25 cellular contexts compared by ENCODE assay signal in genomic region chr7:51135576-51135975, GRCh38.
"Had no signal": no experiment of that assay in that cellular context is flagged by ENCODE, and none has a peak within 500 bp of the region (broad histone marks: within the 10 kb centered on the region; RNA-seq: fewer than 3 reads in every experiment).

No MANE protein-coding gene starts in this region.

- H3K4me1 Mint-ChIP-seq: mesothelial cell of epicardium, nephron had no signal

- H3K4me1 ChIP-seq: psoas muscle, testis had no signal

- H3K36me3 ChIP-seq: left ventricle myocardium inferior, lower lobe of right lung, tibial nerve, upper lobe of right lung, vagina had no signal

- H3K4me3 Mint-ChIP-seq: memory B cell; mesothelial cell of epicardium; naive B cell; nephron; stimulated activated naive B cell treated with anti-CD40 and anti-IgM and Interleukin-4, amounts not matched to agents 10 μg/mL and 1 μg/mL and 100 μg/mL, for 72 hours; stimulated activated naive CD8-positive, alpha-beta T cell treated with anti-CD3 and anti-CD28 coated beads, Interleukin-15, amount 100 ng/mL, for 72 hours had no signal

- H3K27ac Mint-ChIP-seq: memory B cell; mesothelial cell of epicardium; nephron; stimulated activated naive B cell treated with anti-CD40 and anti-IgM and Interleukin-4, amounts not matched to agents 10 μg/mL and 1 μg/mL and 100 μg/mL, for 72 hours had no signal

- ATAC-seq: left cardiac atrium; lower lobe of right lung; psoas muscle; sciatic nerve; stimulated activated naive B cell treated with anti-CD40 and anti-IgM and Interleukin-4, amounts not matched to agents 10 μg/mL and 1 μg/mL and 100 μg/mL, for 72 hours; stimulated activated naive CD8-positive, alpha-beta T cell treated with anti-CD3 and anti-CD28 coated beads, Interleukin-15, amount 100 ng/mL, for 72 hours; upper lobe of right lung had no signal

- DNase-seq: effector memory CD4-positive, alpha-beta T cell; esophagus squamous epithelium; foreskin fibroblast; kidney; left cardiac atrium; left ventricle myocardium inferior; lower lobe of right lung; naive B cell; occipital lobe; psoas muscle; retina; stimulated activated CD4-positive, alpha-beta T cell treated with anti-CD3 and anti-CD28 coated beads, Interleukin-2, amount 100 ng/mL, for 24 hours; stimulated activated CD4-positive, alpha-beta T cell treated with anti-CD3 and anti-CD28 coated beads, Interleukin-4, amount 100 ng/mL, for 4 hours; stimulated activated naive B cell treated with anti-CD40 and anti-IgM and Interleukin-4, amounts not matched to agents 10 μg/mL and 1 μg/mL and 100 μg/mL, for 72 hours; stimulated activated naive CD8-positive, alpha-beta T cell treated with anti-CD3 and anti-CD28 coated beads, Interleukin-15, amount 100 ng/mL, for 72 hours; testis; upper lobe of right lung had no signal

- H3K9me3 Mint-ChIP-seq: memory B cell; stimulated activated naive CD8-positive, alpha-beta T cell treated with anti-CD3 and anti-CD28 coated beads, Interleukin-15, amount 100 ng/mL, for 72 hours had no signal

- H3K9me3 ChIP-seq: lower lobe of right lung, testis, tibial nerve, upper lobe of right lung, vagina had no signal

- H3K4me3 ChIP-seq: coronary artery, esophagus squamous epithelium, left ventricle myocardium inferior, lower lobe of right lung, psoas muscle, skin epidermis, testis, tibial nerve, upper lobe of right lung, vagina had no signal

- H3K27me3 Mint-ChIP-seq: memory B cell; stimulated activated naive B cell treated with anti-CD40 and anti-IgM and Interleukin-4, amounts not matched to agents 10 μg/mL and 1 μg/mL and 100 μg/mL, for 72 hours; stimulated activated naive CD8-positive, alpha-beta T cell treated with anti-CD3 and anti-CD28 coated beads, Interleukin-15, amount 100 ng/mL, for 72 hours had no signal

- H3K36me3 Mint-ChIP-seq: memory B cell; mesothelial cell of epicardium; naive B cell; stimulated activated naive B cell treated with anti-CD40 and anti-IgM and Interleukin-4, amounts not matched to agents 10 μg/mL and 1 μg/mL and 100 μg/mL, for 72 hours had no signal

- H3K27me3 ChIP-seq: esophagus squamous epithelium, testis, tibial nerve, upper lobe of right lung, vagina had no signal
